In the genomic region with DNA sequence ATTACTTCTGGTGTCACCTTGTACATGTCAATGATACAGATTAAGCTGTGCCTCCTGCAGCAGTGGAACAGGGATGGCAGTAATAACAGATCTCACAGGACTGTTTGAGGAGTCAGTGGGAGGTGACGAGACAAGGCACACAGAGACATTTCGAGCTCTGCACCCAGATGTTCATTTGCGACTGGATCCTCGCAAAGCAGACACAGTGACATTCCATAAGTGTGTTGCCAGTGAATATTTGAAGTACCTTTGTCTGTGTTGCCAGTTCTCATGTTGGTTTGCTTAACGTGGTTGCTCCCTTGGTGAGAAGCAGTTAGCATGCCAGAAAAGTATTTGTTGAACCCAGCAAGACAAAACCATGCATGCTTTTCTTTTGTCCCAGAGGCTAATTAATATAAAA, we compare ENCODE assay signal across 1 cellular context.
TF ChIP-seq lines count a peak whose summit lies in the region.

No MANE protein-coding gene starts in this region.

TF ChIP-seq in HCT116, 20 proteins besides CTCF, POLR2A, EP300 and RAD21 (continued from another document):
- TF ChIP-seq ELF1 (IDR thresholded peaks at IDR 0.05; ENCODE audit: borderline replicate concordance, low read depth) (no peak), POLR2AphosphoS5 (IDR thresholded peaks at IDR 0.05; ENCODE audit: low read depth, low read length) (no peak), EGR1 (IDR thresholded peaks at IDR 0.05; ENCODE audit: low read depth) (no peak), ZBTB33 (IDR thresholded peaks at IDR 0.05; ENCODE audit: extremely low read depth, insufficient replicate concordance, low read length) (no peak), FOSL1 (IDR thresholded peaks at IDR 0.05; ENCODE audit: low read depth) (no peak), EZH2phosphoT487 (IDR thresholded peaks at IDR 0.05; ENCODE audit: borderline replicate concordance) (no peak), ATF3 (IDR thresholded peaks at IDR 0.05) (no peak), MAX (IDR thresholded peaks at IDR 0.05) (no peak), SIN3A (IDR thresholded peaks at IDR 0.05; ENCODE audit: low read depth) (no peak), YY1 (IDR thresholded peaks at IDR 0.05; ENCODE audit: extremely low read depth, insufficient replicate concordance, low read depth, low read length) (no peak), SRF (IDR thresholded peaks at IDR 0.05; ENCODE audit: low read depth) (no peak), CEBPB (IDR thresholded peaks at IDR 0.05; ENCODE audit: low read depth) (no peak)
